8 cellular contexts compared by ENCODE assay signal in genomic region chr13:90027409-90027808, GRCh38.
"Had no signal": no experiment of that assay in that cellular context is flagged by ENCODE, and none has a peak within 500 bp of the region (broad histone marks: within the 10 kb centered on the region; RNA-seq: fewer than 3 reads in every experiment).

No MANE protein-coding gene starts in this region.

- DNase-seq: GDM1, GF-D8 had no signal

- FAIRE-seq: G401.6, GM12878, GM12891, GM12892, GM18507, GM19239 had no signal

- H3K4me3 ChIP-seq: GM12878 had no signal

- ATAC-seq: GM12878 had no signal
